Comparison of ENCODE assay signal across 16 cellular contexts in the genomic region with DNA sequence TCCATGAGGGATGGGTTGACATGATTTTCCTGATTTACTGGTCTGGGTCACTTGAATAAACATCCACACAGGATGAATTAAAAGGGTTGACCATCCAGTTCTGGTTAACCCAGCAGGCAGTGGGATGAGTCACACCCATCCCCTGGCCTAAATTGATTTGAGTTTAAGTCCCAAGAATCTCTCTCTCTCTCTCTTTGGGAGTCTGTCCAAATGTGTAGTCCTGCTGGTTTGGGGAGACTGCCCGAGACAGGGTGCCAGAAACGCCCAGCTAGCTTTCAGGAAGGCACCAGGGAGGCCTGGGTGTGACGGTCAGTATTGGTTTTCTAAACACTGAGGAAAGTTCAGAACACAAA. TPM values are rescaled to one million over a fixed set of nuclear protein-coding genes. Genes with fewer than 3 reads are reported as not detected.
DNase-seq lines count a peak whose midpoint lies in the region; ATAC-seq and TF ChIP-seq lines count a peak whose summit lies in the region.
"Had no signal": no experiment of that assay in that cellular context is flagged by ENCODE, and none has a peak within 500 bp of the region (broad histone marks: within the 10 kb centered on the region; RNA-seq: fewer than 3 reads in every experiment).

No MANE protein-coding gene starts in this region.

- H3K4me3 ChIP-seq in mammary epithelial cell (replicated peaks in 1 of 3; ENCODE audit: insufficient read depth in 1 of 3, low read depth in 2 of 3, low read length in 3 of 3) (no peak overlapping the region), lower lobe of right lung (no peak overlapping the region)
- H3K4me3 ChIP-seq: body of pancreas, heart left ventricle, thyroid gland had no signal

- CTCF ChIA-PET in mammary epithelial cell (lab: Charles Lee; ENCODE audit: low non-redundant PET), result interaction anchor here (0.7 kb wide), 1 partner anchor 32 kb away, joined by 3 read pairs; no protein-coding TSS in a partner anchor

- H4K20me1 ChIP-seq in mammary epithelial cell (ENCODE audit: insufficient read depth, low read length), result no peaks in the 10 kb centered on the region

- dilution Hi-C loops in mammary epithelial cell (cut with HindIII; ENCODE audit: low sequenced_read_pairs), result no loop called here

- 56% methylated on average over 3 of the region's 3 CpGs for WGBS in mammary epithelial cell (ENCODE audit: low coverage, missing lambda C conversion rate)

- H3K4me1 ChIP-seq in mammary epithelial cell (ENCODE audit: insufficient read depth, low read length) (no peaks in the 10 kb centered on the region), lower lobe of right lung (peaks cover 5% of the 10 kb centered on the region)
- H3K4me1 ChIP-seq: heart left ventricle had no signal

- BruUV-seq in mammary epithelial cell (replicated peaks; lab: Mats Ljungman, UMichigan), result no TSS peak

- H3K9ac ChIP-seq in mammary epithelial cell (ENCODE audit: insufficient read depth, low read length), result no peak overlapping the region

- H2AFZ ChIP-seq in mammary epithelial cell (ENCODE audit: low read depth, low read length), result no peak overlapping the region

- no peaks in the 10 kb centered on the region for H3K36me3 ChIP-seq in mammary epithelial cell (ENCODE audit: insufficient read depth, low read length)
- no peaks in the 10 kb centered on the region for H3K36me3 ChIP-seq in lower lobe of right lung
- H3K36me3 ChIP-seq: heart left ventricle, thyroid gland had no signal

- ATAC-seq in lower lobe of right lung, result peak; percentile 13 to 29
- ATAC-seq in HG03097 (IDR thresholded peaks at IDR 0.05; ENCODE audit: low FRiP score, unreplicated experiment), result no peak
- ATAC-seq in stimulated activated naive CD8-positive, alpha-beta T cell treated with anti-CD3 and anti-CD28 coated beads, Interleukin-15, Interleukin-2, amounts not matched to agents 100 U/mL and 50 U/mL, for 24 hours, result no peak
- ATAC-seq: body of pancreas, heart left ventricle, Panc1 had no signal

- H3K27me3 ChIP-seq in mammary epithelial cell (ENCODE audit: insufficient read depth, low read length), result no peaks in the 10 kb centered on the region
- H3K27me3 ChIP-seq in lower lobe of right lung (ENCODE audit: low read depth), result peaks cover 7% of the 10 kb centered on the region
- H3K27me3 ChIP-seq: body of pancreas, thyroid gland had no signal

- DNase-seq in EH (ENCODE audit: low read depth), result peak; percentile 50
- peak; percentile 76 for DNase-seq in LHCN-M2 (ENCODE audit: low read depth)
- peak; percentile 36 for DNase-seq in mammary epithelial cell
- DNase-seq in lower lobe of right lung, result no peak
- no peak for DNase-seq in GM13977 (ENCODE audit: low spot score)
- DNase-seq in NCI-H82 treated with DMSO at 0.1 percent for 48 hours (lab: John Stamatoyannopoulos, UW; ENCODE audit: unreplicated experiment), result no peak
- no peak for DNase-seq in stimulated activated naive CD8-positive, alpha-beta T cell treated with anti-CD3 and anti-CD28 coated beads, Interleukin-15, Interleukin-2, amounts not matched to agents 100 U/mL and 50 U/mL, for 24 hours
- DNase-seq: activated CD4-positive, alpha-beta memory T cell treated with anti-CD3 and anti-CD28 coated beads for 36 hours; body of pancreas; heart left ventricle; naive B cell; NCI-H1436; NCI-H446 treated with DMSO at 0.1 percent for 48 hours had no signal

- TF ChIP-seq CTCF in mammary epithelial cell (conservative IDR thresholded peaks at IDR 0.05 in 1 of 2, IDR thresholded peaks at IDR 0.05 in 1 of 2; ENCODE audit: extremely low read depth in 1 of 2, insufficient read depth in 1 of 2, low read depth in 1 of 2, low read length in 2 of 2) (no peak), lower lobe of right lung (IDR thresholded peaks at IDR 0.05) (no peak), GM13977 (IDR thresholded peaks at IDR 0.05; ENCODE audit: extremely low read depth, insufficient read depth, missing control alignments) (no peak)

- H3K9me3 ChIP-seq in mammary epithelial cell (replicated peaks; ENCODE audit: insufficient read depth, low read length) (no peaks in the 10 kb centered on the region), lower lobe of right lung (no peaks in the 10 kb centered on the region)
- H3K9me3 ChIP-seq: body of pancreas, heart left ventricle, thyroid gland had no signal

- no peak overlapping the region for H3K4me2 ChIP-seq in mammary epithelial cell (ENCODE audit: insufficient read depth, low read depth, low read length)

- H3K27ac ChIP-seq in mammary epithelial cell (ENCODE audit: insufficient read depth, low read depth, low read length), result no peak overlapping the region
- H3K27ac ChIP-seq in lower lobe of right lung, result no peak overlapping the region
- H3K27ac ChIP-seq: body of pancreas, heart left ventricle had no signal

- intact Hi-C loops in mammary epithelial cell (cut with micrococcal nuclease) (no loop called here), lower lobe of right lung (cut with DNase I) (no loop called here)

- in situ Hi-C loops in mammary epithelial cell (cut with MboI; ENCODE audit: low sequenced_read_pairs in 2 of 2), result no loop called here
- in situ Hi-C loops in GM13977 (cut with MboI; ENCODE audit: low pct_unique_long_range_greater_than_20kb, low sequenced_read_pairs, unreplicated experiment), result no loop called here

- H3K79me2 ChIP-seq in mammary epithelial cell (ENCODE audit: insufficient read depth, low read length), result no peaks in the 10 kb centered on the region

RNA-seq across cellular contexts. Expression of gene SCPEP1, which starts 38.8 kb away (rescaled TPM):
- total RNA-seq in LHCN-M2 (2014; rRNA removed) (45.0 and 61.3 TPM in 2 replicates), mammary epithelial cell (100 to 1,000 TPM in 1 of 2 donors, 10 to 100 TPM in 1; 81.8 to 142 TPM), lower lobe of right lung (210 TPM)
- polyA plus RNA-seq in LHCN-M2 (2012), result 35.8 TPM
- 83.0 TPM for polyA plus RNA-seq in mammary epithelial cell
- polyA minus RNA-seq in mammary epithelial cell, result 46.2 TPM

RNA-seq across cellular contexts. Expression of gene COIL, which starts 55.9 kb away (rescaled TPM):
- total RNA-seq in LHCN-M2 (2014; rRNA removed), result 18.9 and 22.6 TPM in 2 replicates
- polyA plus RNA-seq in LHCN-M2 (2012), result 9.4 TPM
- total RNA-seq in mammary epithelial cell, result 10 to 100 TPM; 11.0 to 14.8 TPM
- polyA plus RNA-seq in mammary epithelial cell, result 6.2 TPM
- 4.6 TPM for polyA minus RNA-seq in mammary epithelial cell
- 12.4 TPM for total RNA-seq in lower lobe of right lung

Comparison
In these comparisons a context has a peak if more than half of its experiments do, and no peak if none do; other contexts are left out.
1. DNase-seq: peak in EH (single experiment), LHCN-M2 (single experiment) and mammary epithelial cell (single experiment); none in lower lobe of right lung (single experiment), GM13977 (single experiment), NCI-H82 treated with DMSO at 0.1 percent for 48 hours (single experiment) and stimulated activated naive CD8-positive, alpha-beta T cell treated with anti-CD3 and anti-CD28 coated beads, Interleukin-15, Interleukin-2, amounts not matched to agents 100 U/mL and 50 U/mL, for 24 hours (single experiment).
2. ATAC-seq: peak in lower lobe of right lung (2 of 2); none in HG03097 (single experiment) and stimulated activated naive CD8-positive, alpha-beta T cell treated with anti-CD3 and anti-CD28 coated beads, Interleukin-15, Interleukin-2, amounts not matched to agents 100 U/mL and 50 U/mL, for 24 hours (single experiment).